9 cellular contexts compared by ENCODE assay signal in the genomic region with DNA sequence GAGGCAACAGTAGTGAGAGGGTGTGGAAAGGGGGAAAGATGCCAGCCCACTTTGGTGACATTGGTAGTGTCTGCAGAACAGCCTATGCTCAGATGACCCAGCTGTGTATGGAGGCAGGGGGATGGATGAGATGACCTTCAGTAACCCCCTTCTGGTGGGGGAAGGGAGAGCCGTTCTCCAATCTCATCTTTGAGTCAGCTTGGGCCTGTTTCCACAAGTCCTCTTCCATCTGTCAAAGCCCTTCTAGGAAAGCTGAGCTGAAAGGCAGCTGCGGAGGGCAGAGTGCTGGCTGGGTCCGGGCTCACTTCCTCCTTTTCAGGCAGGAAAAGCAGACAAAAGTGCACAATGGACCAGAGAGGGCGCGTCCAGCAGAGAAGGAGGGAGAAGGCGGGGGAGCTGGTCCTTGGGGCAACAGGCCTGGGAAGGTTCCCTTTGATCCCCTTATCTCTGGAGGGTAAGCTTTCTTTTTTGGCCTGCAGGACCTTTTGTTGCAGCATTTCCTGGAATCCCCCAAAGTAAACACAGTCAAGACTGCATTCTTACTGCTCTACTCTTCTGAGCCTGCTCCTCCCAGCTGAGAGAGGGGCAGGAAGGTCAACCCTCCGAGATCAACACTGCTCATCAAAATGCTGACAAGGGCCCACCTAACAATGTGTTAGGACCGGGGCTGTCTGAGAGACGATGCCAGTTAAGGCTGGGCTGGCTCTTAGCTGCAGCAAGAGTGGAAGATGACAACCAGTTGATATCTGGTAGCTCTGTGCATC.
DNase-seq lines count a peak whose midpoint lies in the region; ATAC-seq and TF ChIP-seq lines count a peak whose summit lies in the region.
"Had no signal": no experiment of that assay in that cellular context is flagged by ENCODE, and none has a peak within 500 bp of the region (broad histone marks: within the 10 kb centered on the region; RNA-seq: fewer than 3 reads in every experiment).

No MANE protein-coding gene starts in this region.

- TF ChIP-seq CTCF in WERI-Rb-1 (IDR thresholded peaks at IDR 0.05; ENCODE audit: low read depth, low read length) = no peak

- peaks cover 98% of the 10 kb centered on the region for H3K27me3 ChIP-seq in HUES6 (ENCODE audit: control insufficient read depth, insufficient read depth, low read length)
- no peaks in the 10 kb centered on the region for H3K27me3 ChIP-seq in WERI-Rb-1 (ENCODE audit: insufficient read depth, low read depth, severe bottlenecking)
- H3K27me3 ChIP-seq in subcutaneous abdominal adipose tissue (ENCODE audit: control insufficient read depth in 5 of 5, insufficient read depth in 4 of 5, low read length in 5 of 5) = no peaks in the 10 kb centered on the region

- no peaks in the 10 kb centered on the region for H3K9me3 ChIP-seq in HUES6 (ENCODE audit: control insufficient read depth, insufficient read depth, low read depth, low read length)
- no peaks in the 10 kb centered on the region for H3K9me3 ChIP-seq in WERI-Rb-1 (ENCODE audit: severe bottlenecking)
- H3K9me3 ChIP-seq in subcutaneous abdominal adipose tissue (ENCODE audit: control insufficient read depth in 5 of 5, low read length in 5 of 5) = no peaks in the 10 kb centered on the region
- H3K9me3 ChIP-seq: SJSA1 had no signal

- ATAC-seq in HG03460 (IDR thresholded peaks at IDR 0.05; ENCODE audit: unreplicated experiment) = no peak
- no peak for ATAC-seq in GM18858 (IDR thresholded peaks at IDR 0.05; ENCODE audit: unreplicated experiment)

- H3K27ac ChIP-seq in HUES6 (ENCODE audit: low read depth, low read length) = no peak overlapping the region
- peak overlapping the region; percentile 81 for H3K27ac ChIP-seq in WERI-Rb-1
- peak overlapping the region; percentile 59 for H3K27ac ChIP-seq in subcutaneous abdominal adipose tissue (ENCODE audit: low read depth, low read length)
- H3K27ac ChIP-seq: SJSA1 had no signal

- no peaks in the 10 kb centered on the region for H3K36me3 ChIP-seq in HUES6 (ENCODE audit: control insufficient read depth, insufficient read depth, low read length)
- H3K36me3 ChIP-seq in WERI-Rb-1 = no peaks in the 10 kb centered on the region
- no peaks in the 10 kb centered on the region for H3K36me3 ChIP-seq in subcutaneous abdominal adipose tissue (ENCODE audit: control insufficient read depth in 5 of 5, insufficient read depth in 5 of 5, low read length in 5 of 5)
- H3K36me3 ChIP-seq: SJSA1 had no signal

- peak overlapping the region; percentile 5; the same call in 1 of the 2 replicates for H3K4me3 ChIP-seq in HUES6 (ENCODE audit: low read depth, low read length)
- H3K4me3 ChIP-seq in WERI-Rb-1 (ENCODE audit: low read depth, low read length) = no peak overlapping the region
- peak overlapping the region in 3 of 5 donors; percentile 20 to 76 (median 73) for H3K4me3 ChIP-seq in subcutaneous abdominal adipose tissue (ENCODE audit: low read depth in 1 of 5, low read length in 5 of 5)
- H3K4me3 ChIP-seq: SJSA1 had no signal

- DNase-seq in WERI-Rb-1 (peak; percentile 70), inferior parietal cortex (ENCODE audit: extremely low spot score) (peak; percentile 21), NCI-H345 (lab: John Stamatoyannopoulos, UW) (no peak), NCI-H1930 (lab: John Stamatoyannopoulos, UW) (no peak)

- H3K9ac ChIP-seq in HUES6 (ENCODE audit: low read length) (no peak overlapping the region), subcutaneous abdominal adipose tissue (ENCODE audit: low read length in 5 of 5) (peak overlapping the region in 2 of 5 donors; percentile 30 to 90)

- H3K4me1 ChIP-seq in HUES6 (ENCODE audit: control insufficient read depth, insufficient read depth, low read length) (peaks cover 53% of the 10 kb centered on the region), subcutaneous abdominal adipose tissue (ENCODE audit: control insufficient read depth in 5 of 5, insufficient read depth in 5 of 5, low read length in 5 of 5) (peaks cover 2 to 57% (median 49%) of the 10 kb centered on the region in 5 donors)

Comparison
In these comparisons a context has a peak if more than half of its experiments do, and no peak if none do; other contexts are left out.
1. DNase-seq: peak in WERI-Rb-1 (single experiment) and inferior parietal cortex (single experiment); none in NCI-H345 (single experiment) and NCI-H1930 (0 of 2).